ENCODE assay signal across 28 cellular contexts in genomic region chrX:15469613-15470012, GRCh38. TPM values are rescaled to one million over a fixed set of nuclear protein-coding genes. Genes with fewer than 3 reads are reported as not detected.
"Had no signal": no experiment of that assay in that cellular context is flagged by ENCODE, and none has a peak within 500 bp of the region (broad histone marks: within the 10 kb centered on the region; RNA-seq: fewer than 3 reads in every experiment).

No MANE protein-coding gene starts in this region.

- H3K36me3 ChIP-seq: left lung, lower lobe of right lung, right atrium auricular region, right lobe of liver, suprapubic skin, thoracic aorta, tibial artery, uterus had no signal

- H3K27ac Mint-ChIP-seq: naive thymus-derived CD8-positive, alpha-beta T cell; nephron; stimulated activated naive B cell treated with anti-CD40 and anti-IgM and Interleukin-4, amounts not matched to agents 10 μg/mL and 1 μg/mL and 100 μg/mL, for 72 hours; type B pancreatic cell had no signal

- H3K27ac ChIP-seq: left lung, lower lobe of right lung, parathyroid adenoma, right atrium auricular region, right lobe of liver, suprapubic skin, thoracic aorta, tibial artery, uterus had no signal

- FAIRE-seq: keratinocyte had no signal

- H3K9me3 Mint-ChIP-seq: naive thymus-derived CD8-positive, alpha-beta T cell; nephron; neural crest cell; stimulated activated naive B cell treated with anti-CD40 and anti-IgM and Interleukin-4, amounts not matched to agents 10 μg/mL and 1 μg/mL and 100 μg/mL, for 72 hours; type B pancreatic cell had no signal

- H3K4me3 Mint-ChIP-seq: naive thymus-derived CD8-positive, alpha-beta T cell; nephron; neural crest cell; stimulated activated naive B cell treated with anti-CD40 and anti-IgM and Interleukin-4, amounts not matched to agents 10 μg/mL and 1 μg/mL and 100 μg/mL, for 72 hours; type B pancreatic cell had no signal

- H3K9me3 ChIP-seq: left lung, lower lobe of right lung, right atrium auricular region, right lobe of liver, suprapubic skin, thoracic aorta, tibial artery, uterus had no signal

- H3K27me3 Mint-ChIP-seq: type B pancreatic cell had no signal

- H3K4me1 ChIP-seq: lower lobe of right lung, parathyroid adenoma, right atrium auricular region, right lobe of liver, tibial artery, uterus had no signal

- H3K27me3 ChIP-seq: right atrium auricular region, right lobe of liver, suprapubic skin, tibial artery had no signal

- ATAC-seq: left cardiac atrium; left lung; lower lobe of right lung; naive thymus-derived CD8-positive, alpha-beta T cell; right lobe of liver; stimulated activated naive B cell treated with anti-CD40 and anti-IgM and Interleukin-4, amounts not matched to agents 10 μg/mL and 1 μg/mL and 100 μg/mL, for 72 hours; stimulated activated naive CD8-positive, alpha-beta T cell treated with anti-CD3 and anti-CD28 coated beads, Interleukin-15, Interleukin-2, amounts not matched to agents 100 U/mL and 50 U/mL, for 24 hours had no signal

- DNase-seq: head of caudate nucleus; hippocampal formation; kidney glomerular epithelial cell; left cardiac atrium; left lung; lower lobe of right lung; mammary epithelial cell; mesenchymal stem cell; naive thymus-derived CD8-positive, alpha-beta T cell; nucleus accumbens; right lobe of liver; stimulated activated CD4-positive, alpha-beta T cell treated with anti-CD3 and anti-CD28 coated beads, Interleukin-12 subunit alpha, Interleukin-12 subunit beta, amount 100 ng/mL, for 4 hours; stimulated activated CD4-positive, alpha-beta T cell treated with anti-CD3 and anti-CD28 coated beads, Interleukin-15, amount 100 ng/mL, for 24 hours; stimulated activated CD4-positive, alpha-beta T cell treated with anti-CD3 and anti-CD28 coated beads, Interleukin-2, amount 100 ng/mL, for 24 hours; stimulated activated CD4-positive, alpha-beta T cell treated with anti-CD3 and anti-CD28 coated beads, Interleukin-4, amount 100 ng/mL, for 1 hour; stimulated activated naive B cell treated with anti-CD40 and anti-IgM and Interleukin-4, amounts not matched to agents 10 μg/mL and 1 μg/mL and 100 μg/mL, for 72 hours; stimulated activated naive CD8-positive, alpha-beta T cell treated with anti-CD3 and anti-CD28 coated beads, Interleukin-15, Interleukin-2, amounts not matched to agents 100 U/mL and 50 U/mL, for 24 hours; tibial artery; uterus had no signal

- H3K4me3 ChIP-seq: left lung, lower lobe of right lung, right atrium auricular region, right lobe of liver, suprapubic skin, thoracic aorta, tibial artery, uterus had no signal

RNA-seq across cellular contexts. Expression of gene PIR, which starts 23.5 kb away (rescaled TPM):
- polyA plus RNA-seq: naive thymus-derived CD8-positive, alpha-beta T cell had no signal

RNA-seq across cellular contexts. Expression of gene BMX, which starts 31.0 kb away (rescaled TPM):
- total RNA-seq: naive thymus-derived CD8-positive, alpha-beta T cell; neural crest cell; osteocyte had no signal
- polyA plus RNA-seq: naive thymus-derived CD8-positive, alpha-beta T cell had no signal
